In genomic region chr18:77993188-77993981, GRCh38 we compare ENCODE assay signal across 1 cellular context.
TF ChIP-seq lines count a peak whose summit lies in the region.

No MANE protein-coding gene starts in this region.

TF ChIP-seq in K562, 482 proteins besides CTCF, POLR2A, EP300 and RAD21 (continued from another document and continues in another):
- TF ChIP-seq ZBTB40 (IDR thresholded peaks at IDR 0.05), result no peak
- no peak for TF ChIP-seq ZBTB40 (CRISPR knock-in tag; IDR thresholded peaks at IDR 0.05)
- TF ChIP-seq HDAC2 (IDR thresholded peaks at IDR 0.05), result no peak; the same call in 1 of the 2 replicates
- no peak for TF ChIP-seq IRF9 (tag; IDR thresholded peaks at IDR 0.05)
- no peak for TF ChIP-seq SIX5 (IDR thresholded peaks at IDR 0.05; ENCODE audit: borderline replicate concordance in 1 of 2, insufficient read depth in 1 of 2, low read depth in 1 of 2, low read length in 2 of 2)
- TF ChIP-seq GTF2E2 (tag; IDR thresholded peaks at IDR 0.05), result peak; percentile 88; the same call in 1 of the 2 replicates
- TF ChIP-seq ZNF830 (CRISPR knock-in tag; IDR thresholded peaks at IDR 0.05), result no peak
- TF ChIP-seq NCOA4 (IDR thresholded peaks at IDR 0.05; ENCODE audit: partially characterized antibody), result no peak
- no peak for TF ChIP-seq ESRRB (CRISPR knock-in tag; IDR thresholded peaks at IDR 0.05; ENCODE audit: borderline replicate concordance)
- TF ChIP-seq EGR1 (conservative IDR thresholded peaks at IDR 0.05), result peak; percentile 65
- peak; percentile 97 for TF ChIP-seq MTA3 (IDR thresholded peaks at IDR 0.05; ENCODE audit: borderline replicate concordance)
- TF ChIP-seq ETV5 (CRISPR knock-in tag; IDR thresholded peaks at IDR 0.05; ENCODE audit: low read depth), result 0 out of 2 replicates have a peak, but pooled peaks have one; percentile 40
- TF ChIP-seq HNRNPL (IDR thresholded peaks at IDR 0.05; ENCODE audit: low read depth, low read length), result no peak
- peak; percentile 22 to 71; a peak in 1 of 4 replicates for TF ChIP-seq MLLT1 (IDR thresholded peaks at IDR 0.05)
- TF ChIP-seq CHD1 (IDR thresholded peaks at IDR 0.05; ENCODE audit: low read length), result peak; percentile 90
- TF ChIP-seq FOXO4 (CRISPR knock-in tag; IDR thresholded peaks at IDR 0.05), result no peak
- peak; percentile 97 for TF ChIP-seq CHD2 (IDR thresholded peaks at IDR 0.05; ENCODE audit: low read depth, low read length)
- TF ChIP-seq MYC (IDR thresholded peaks at IDR 0.05; ENCODE audit: low read depth, low read length), result peak; percentile 89
- 0 out of 2 replicates have a peak, but pooled peaks have one; percentile 50 for TF ChIP-seq MYC (CRISPR knock-in tag; IDR thresholded peaks at IDR 0.05; ENCODE audit: borderline replicate concordance, low read depth)
- TF ChIP-seq POLR2AphosphoS5 (IDR thresholded peaks at IDR 0.05; ENCODE audit: control insufficient read depth, insufficient read depth, low read depth, low read length), result peak; percentile 98
- no peak for TF ChIP-seq KAT2B (IDR thresholded peaks at IDR 0.05; ENCODE audit: low read depth, low read length)
- TF ChIP-seq GABPA (tag; conservative IDR thresholded peaks at IDR 0.05; ENCODE audit: low read depth), result 0 out of 2 replicates have a peak, but pooled peaks have one; percentile 15
- no peak for TF ChIP-seq NFATC3 (IDR thresholded peaks at IDR 0.05)
- no peak for TF ChIP-seq ZNF436 (CRISPR knock-in tag; IDR thresholded peaks at IDR 0.05)
- no peak for TF ChIP-seq MED1 (CRISPR knock-in tag; IDR thresholded peaks at IDR 0.05; ENCODE audit: borderline replicate concordance)
- TF ChIP-seq AFF1 (IDR thresholded peaks at IDR 0.05; ENCODE audit: low read depth in 1 of 2, partially characterized antibody in 2 of 2), result peak in 1 of 2 experiments; percentile 67
- no peak for TF ChIP-seq ARID3B (CRISPR knock-in tag; IDR thresholded peaks at IDR 0.05; ENCODE audit: borderline replicate concordance)
- TF ChIP-seq SUPT5H (IDR thresholded peaks at IDR 0.05), result peak; percentile 98
- TF ChIP-seq NONO (IDR thresholded peaks at IDR 0.05; ENCODE audit: low read depth in 2 of 2, low read length in 1 of 2), result 0 out of 4 replicates have a peak, but pooled peaks of 1 of the 2 experiments have one; percentile 36
- TF ChIP-seq GMEB1 (CRISPR knock-in tag; IDR thresholded peaks at IDR 0.05), result no peak
- TF ChIP-seq ZNF224 (CRISPR knock-in tag; IDR thresholded peaks at IDR 0.05), result 0 out of 2 replicates have a peak, but pooled peaks have one; percentile 81
- peak; percentile 63 for TF ChIP-seq GATA2 (CRISPR knock-in tag; IDR thresholded peaks at IDR 0.05)
